ENCODE assay signal across 8 cellular contexts in the genomic region with DNA sequence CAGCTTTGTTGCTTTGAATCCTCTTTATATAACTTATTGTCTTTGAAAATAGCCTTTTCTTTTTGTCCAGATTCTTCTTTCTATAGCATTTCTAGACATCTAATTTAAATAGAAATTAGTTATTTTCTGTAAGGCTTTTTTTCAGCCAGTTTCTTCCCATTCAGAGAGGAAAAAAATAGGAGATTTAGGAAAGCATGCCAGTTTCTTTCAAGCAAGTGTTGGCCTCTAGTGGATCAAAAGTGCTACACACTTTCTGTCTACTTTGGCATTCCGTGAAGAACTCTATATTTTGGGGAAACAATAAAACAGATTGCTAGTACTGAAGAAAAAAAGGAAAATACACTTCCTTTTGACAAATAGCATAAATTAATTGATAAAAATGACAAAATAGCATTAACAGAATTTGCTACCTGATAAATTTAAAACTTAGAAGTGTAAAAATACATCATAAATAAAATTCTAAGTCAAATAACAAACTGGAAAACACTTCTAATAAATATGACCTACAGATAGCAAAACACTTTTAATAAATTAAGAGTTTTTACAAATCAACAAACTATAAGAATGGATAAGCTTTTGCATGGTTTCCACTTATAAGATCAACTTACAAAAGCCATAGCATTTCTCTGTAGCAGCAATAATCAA. TPM values are rescaled to one million over a fixed set of nuclear protein-coding genes. Genes with fewer than 3 reads are reported as not detected.
DNase-seq lines count a peak whose midpoint lies in the region; ATAC-seq, FAIRE-seq and TF ChIP-seq lines count a peak whose summit lies in the region.

No MANE protein-coding gene starts in this region.

- no peak overlapping the region for H3K9ac ChIP-seq in SU-DHL-6 (ENCODE audit: low read length)

- TF ChIP-seq CTCF in CD8-positive, alpha-beta T cell (IDR thresholded peaks at IDR 0.05): peak; percentile 45
- TF ChIP-seq CTCF in SU-DHL-6 (IDR thresholded peaks at IDR 0.05; ENCODE audit: insufficient read depth, low read length, poor library complexity, severe bottlenecking) (peak; percentile 33), lower leg skin (IDR thresholded peaks at IDR 0.05) (no peak)

- no peak overlapping the region for H3K4me2 ChIP-seq in SU-DHL-6 (ENCODE audit: low read depth, low read length, poor library complexity, severe bottlenecking)

- H3K27me3 ChIP-seq in CD8-positive, alpha-beta T cell (ENCODE audit: insufficient read depth, low read length): no peaks in the 10 kb centered on the region
- no peaks in the 10 kb centered on the region for H3K27me3 ChIP-seq in SU-DHL-6 (ENCODE audit: low read length)

- no peak overlapping the region for H3K27ac Mint-ChIP-seq in CD8-positive, alpha-beta T cell

- no peak for ATAC-seq in CD8-positive, alpha-beta T cell

- no peaks in the 10 kb centered on the region for H3K36me3 Mint-ChIP-seq in CD8-positive, alpha-beta T cell

- H3K9me3 Mint-ChIP-seq in CD8-positive, alpha-beta T cell: no peaks in the 10 kb centered on the region

- no peaks in the 10 kb centered on the region for H3K79me2 ChIP-seq in SU-DHL-6 (ENCODE audit: insufficient read depth, low read length)

- no peaks in the 10 kb centered on the region for H3K9me2 ChIP-seq in SU-DHL-6 (replicated peaks; ENCODE audit: insufficient read depth, low read length)

- H3K4me3 Mint-ChIP-seq in CD8-positive, alpha-beta T cell: no peak overlapping the region

- intact Hi-C loops in CD8-positive, alpha-beta T cell (cut with DNase I, micrococcal nuclease): loop anchor here (1.0 to 2.0 kb wide), 3 partner anchors 224 to 304 kb away; no protein-coding TSS in a partner anchor
- intact Hi-C loops in lower leg skin (cut with DNase I; ENCODE audit: low total_unique reads): loop anchor here (5.0 kb wide), 1 partner anchor 223 kb away; no protein-coding TSS in a partner anchor

- no peak overlapping the region for H3K4me3 ChIP-seq in CD8-positive, alpha-beta T cell (ENCODE audit: low read depth, low read length)
- H3K4me3 ChIP-seq in SU-DHL-6 (ENCODE audit: insufficient read depth, low read length, poor library complexity, severe bottlenecking) (no peak overlapping the region), lower leg skin (ENCODE audit: low read depth, poor library complexity, severe bottlenecking) (no peak overlapping the region)

- H3K27me3 Mint-ChIP-seq in CD8-positive, alpha-beta T cell (ENCODE audit: low read depth): peaks cover 5% of the 10 kb centered on the region

- CTCF ChIA-PET in CD8-positive, alpha-beta T cell (lab: Charles Lee): interaction anchor here (0.8 to 3.6 kb wide), 9 partner anchors 11 to 229 kb away, joined by 3 to 39 read pairs (median 4); no protein-coding TSS in a partner anchor

- WGBS in lower leg skin, 2 donors: 0 to 4% methylated on average over 1 of the region's 1 CpG

- no peaks in the 10 kb centered on the region for H3K36me3 ChIP-seq in CD8-positive, alpha-beta T cell (ENCODE audit: insufficient read depth, low read length)
- no peaks in the 10 kb centered on the region for H3K36me3 ChIP-seq in SU-DHL-6 (ENCODE audit: low read length)

- POLR2A ChIA-PET in CD8-positive, alpha-beta T cell (lab: Charles Lee): no interaction called here

- no peak overlapping the region for H2AFZ ChIP-seq in SU-DHL-6 (ENCODE audit: low read depth, low read length, severe bottlenecking)

- no peak for FAIRE-seq in HTR-8/SVneo (lab: Jason Lieb, UNC)

- H3K9me3 ChIP-seq in CD8-positive, alpha-beta T cell (ENCODE audit: low read length): no peaks in the 10 kb centered on the region
- H3K9me3 ChIP-seq in SU-DHL-6 (ENCODE audit: insufficient read depth, low read length): no peaks in the 10 kb centered on the region

- H4K20me1 ChIP-seq in SU-DHL-6 (ENCODE audit: low read depth, low read length): no peaks in the 10 kb centered on the region

- H3K4me1 ChIP-seq in CD8-positive, alpha-beta T cell (ENCODE audit: insufficient read depth, low read length): no peaks in the 10 kb centered on the region

- TF ChIP-seq POLR2A in lower leg skin (IDR thresholded peaks at IDR 0.05): no peak

- H3F3A ChIP-seq in SU-DHL-6 (ENCODE audit: insufficient read depth): no peaks in the 10 kb centered on the region

- no peak overlapping the region for H3K27ac ChIP-seq in CD8-positive, alpha-beta T cell (ENCODE audit: low read depth, low read length)
- H3K27ac ChIP-seq in SU-DHL-6 (ENCODE audit: low read depth, low read length): no peak overlapping the region

- DNase-seq in CD8-positive, alpha-beta T cell: no peak
- DNase-seq in HT-29 (ENCODE audit: low spot score): peak; percentile 30
- peak; percentile 1 for DNase-seq in iPS DF 19.7 (ENCODE audit: low read depth, low spot score)
- DNase-seq in effector CD8-positive, alpha-beta T cell (lab: John Stamatoyannopoulos, UW): no peak
- DNase-seq in islet precursor cell: no peak
- DNase-seq in HTR-8/SVneo (ENCODE audit: insufficient read length, low spot score): no peak
- no peak for DNase-seq in lower leg skin (ENCODE audit: low spot score in 2 of 2)

- H3K4me1 Mint-ChIP-seq in CD8-positive, alpha-beta T cell (ENCODE audit: low read depth): no peaks in the 10 kb centered on the region

RNA-seq across cellular contexts. Expression of gene EXO1, which starts 13.1 kb away (rescaled TPM):
- total RNA-seq in CD8-positive, alpha-beta T cell: 1 to 10 TPM; 1.5 to 2.4 TPM
- 7.9 and 9.5 TPM in 2 replicates for total RNA-seq in HT-29 (2014; rRNA removed; shearing (Covaris generic))
- 1 to 10 TPM in 1 of 4 donors, under 1 TPM in 1, not detected in 2; 0.52 to 1.2 TPM for total RNA-seq in lower leg skin

Comparison
In these comparisons a context has a peak if more than half of its experiments do, and no peak if none do; other contexts are left out.
1. DNase-seq: peak in HT-29 (single experiment) and iPS DF 19.7 (single experiment); none in CD8-positive, alpha-beta T cell (0 of 7), effector CD8-positive, alpha-beta T cell (single experiment), islet precursor cell (single experiment), HTR-8/SVneo (single experiment) and lower leg skin (0 of 2).
2. CTCF ChIP-seq: peak in CD8-positive, alpha-beta T cell (single experiment) and SU-DHL-6 (single experiment); none in lower leg skin (0 of 3).